Comparison of ENCODE assay signal across 24 cellular contexts in genomic region chr6:119184008-119184665, GRCh38.
DNase-seq lines count a peak whose midpoint lies in the region; ATAC-seq, FAIRE-seq and TF ChIP-seq lines count a peak whose summit lies in the region.
"Had no signal": no experiment of that assay in that cellular context is flagged by ENCODE, and none has a peak within 500 bp of the region (broad histone marks: within the 10 kb centered on the region; RNA-seq: fewer than 3 reads in every experiment).

No MANE protein-coding gene starts in this region.

- H3K9me3 Mint-ChIP-seq in effector memory CD8-positive, alpha-beta T cell: no peaks in the 10 kb centered on the region
- H3K9me3 Mint-ChIP-seq: CD4-positive, CD25-positive, alpha-beta regulatory T cell had no signal

- peak; percentile 3 for DNase-seq in ELR (ENCODE audit: low read depth)
- DNase-seq in LHCN-M2 (ENCODE audit: low read depth): peak; percentile 7
- no peak for DNase-seq in K562 (ENCODE audit: extremely low read depth in 1 of 4, low spot score in 3 of 4)
- no peak for DNase-seq in mesendoderm
- DNase-seq in HPDE6-E6E7 (ENCODE audit: extremely low spot score): no peak
- DNase-seq in effector memory CD8-positive, alpha-beta T cell: no peak
- DNase-seq in NCI-H1105 (lab: John Stamatoyannopoulos, UW): no peak
- DNase-seq: CD4-positive, CD25-positive, alpha-beta regulatory T cell; DMS79; HCEC 1CT; KG1; NCI-H1105 treated with DMSO at 0.1 percent for 48 hours; NCI-H1694; NCI-H2081; NCI-H2171; NCI-H345; NCI-H524 treated with DMSO at 0.1 percent for 48 hours; NCI-H82; Peyer's patch; SJCRH30 had no signal

- POLR2A ChIA-PET in K562 (lab: Yijun Ruan, JAX): no interaction called here

- H3K23ac ChIP-seq in mesendoderm (ENCODE audit: low read length): no peak overlapping the region

- H4K5ac ChIP-seq in mesendoderm (ENCODE audit: low read length): no peak overlapping the region

- H4K8ac ChIP-seq in mesendoderm (ENCODE audit: low read depth, low read length): no peak overlapping the region

- H2AFZ ChIP-seq in K562 (ENCODE audit: low read depth, low read length): no peak overlapping the region
- H2AFZ ChIP-seq: GM23338 had no signal

- WGBS in K562 (ENCODE audit: insufficient coverage, low coverage, missing lambda C conversion rate): 89% methylated on average over 5 of the region's 5 CpGs
- WGBS in mesendoderm (ENCODE audit: extremely low coverage, insufficient coverage, low lambda C conversion rate): no CpG with 5 or more reads among the region's 5 CpGs

- peaks cover 10 to 17% of the 10 kb centered on the region in 2 donors for H3K4me1 Mint-ChIP-seq in effector memory CD8-positive, alpha-beta T cell (ENCODE audit: low read depth in 2 of 2)
- H3K4me1 Mint-ChIP-seq: B cell had no signal

- H3K36me3 Mint-ChIP-seq in effector memory CD8-positive, alpha-beta T cell (ENCODE audit: insufficient read depth): peaks cover 24% of the 10 kb centered on the region

- H3K79me2 ChIP-seq in K562 (ENCODE audit: control insufficient read depth, insufficient read depth, low read length): no peaks in the 10 kb centered on the region; the same call in 2 of the 3 replicates
- no peaks in the 10 kb centered on the region for H3K79me2 ChIP-seq in mesendoderm (ENCODE audit: control insufficient read depth, insufficient read depth, low read length)

- H3K18ac ChIP-seq in mesendoderm (ENCODE audit: low read length): peak overlapping the region; percentile 64

- BruUV-seq in K562 (replicated peaks; lab: Mats Ljungman, UMichigan): no TSS peak

- intact Hi-C loops in K562 (cut with micrococcal nuclease): no loop called here

- H2BK120ac ChIP-seq in mesendoderm (ENCODE audit: low read depth, low read length): no peak overlapping the region

- no peak; the same call in 2 of the 3 replicates for ATAC-seq in K562
- ATAC-seq in HG03457 (IDR thresholded peaks at IDR 0.05; ENCODE audit: unreplicated experiment): no peak
- ATAC-seq in effector memory CD8-positive, alpha-beta T cell (replicated peaks): no peak
- ATAC-seq: A549, GM23338 had no signal

- no peak overlapping the region for H3K27ac Mint-ChIP-seq in effector memory CD8-positive, alpha-beta T cell
- H3K27ac Mint-ChIP-seq: B cell; CD4-positive, CD25-positive, alpha-beta regulatory T cell; GM23338 had no signal

- H3K27ac ChIP-seq in K562 (ENCODE audit: extremely low read depth, low read depth, low read length) (no peak overlapping the region), mesendoderm (ENCODE audit: low read depth, low read length) (no peak overlapping the region)
- H3K27ac ChIP-seq: A549, Peyer's patch, SJCRH30 had no signal

- no peak for FAIRE-seq in K562 (lab: Jason Lieb, UNC)
- FAIRE-seq: A549 had no signal

- H3K4me3 Mint-ChIP-seq in effector memory CD8-positive, alpha-beta T cell: no peak overlapping the region
- H3K4me3 Mint-ChIP-seq: B cell; CD4-positive, CD25-positive, alpha-beta regulatory T cell; GM23338 had no signal

- no peak overlapping the region for H3K9ac ChIP-seq in K562 (ENCODE audit: insufficient read depth in 1 of 2, low read depth in 2 of 2, low read length in 2 of 2)
- no peak overlapping the region for H3K9ac ChIP-seq in mesendoderm (ENCODE audit: low read length)

- no peaks in the 10 kb centered on the region for H4K20me1 ChIP-seq in K562 (replicated peaks; ENCODE audit: control insufficient read depth, insufficient read depth, low read length)

- in situ Hi-C loops in K562 (cut with MboI): no loop called here

- no peaks in the 10 kb centered on the region for H3K27me3 Mint-ChIP-seq in effector memory CD8-positive, alpha-beta T cell
- H3K27me3 Mint-ChIP-seq: B cell; CD4-positive, CD25-positive, alpha-beta regulatory T cell had no signal

- H3K27me3 ChIP-seq in K562 (ENCODE audit: control insufficient read depth in 2 of 2, insufficient read depth in 2 of 2, low read length in 2 of 2) (no peaks in the 10 kb centered on the region), mesendoderm (ENCODE audit: insufficient read depth, low read length, poor library complexity) (no peaks in the 10 kb centered on the region)
- H3K27me3 ChIP-seq: Peyer's patch, SJCRH30 had no signal

- no peak overlapping the region for H2BK15ac ChIP-seq in mesendoderm (replicated peaks; ENCODE audit: low read depth)

- no peak for TF ChIP-seq RAD21 in K562 (CRISPR knock-in tag; conservative IDR thresholded peaks at IDR 0.05 in 1 of 2, IDR thresholded peaks at IDR 0.05 in 1 of 2)

- H3K4me3 ChIP-seq in K562: no peak overlapping the region
- no peak overlapping the region for H3K4me3 ChIP-seq in mesendoderm (ENCODE audit: low read length)
- H3K4me3 ChIP-seq: A549, GM23338, Peyer's patch, SJCRH30 had no signal

- H3K4ac ChIP-seq in mesendoderm (ENCODE audit: low read depth, low read length): no peak overlapping the region

- no peak for TF ChIP-seq POLR2A in K562 (conservative IDR thresholded peaks at IDR 0.05)

- H3K36me3 ChIP-seq in K562 (ENCODE audit: control insufficient read depth, insufficient read depth, low read length) (peaks cover 97% of the 10 kb centered on the region), mesendoderm (ENCODE audit: control insufficient read depth, insufficient read depth, low read length) (no peaks in the 10 kb centered on the region)
- H3K36me3 ChIP-seq: SJCRH30 had no signal

- CTCF ChIA-PET in K562 (lab: Yijun Ruan, JAX; ENCODE audit: low intra/inter-chr PET ratio): no interaction called here

- H3K4me1 ChIP-seq in K562 (replicated peaks in 1 of 2; ENCODE audit: control insufficient read depth in 2 of 2, insufficient read depth in 2 of 2, low read length in 2 of 2) (no peaks in the 10 kb centered on the region), mesendoderm (ENCODE audit: control insufficient read depth, low read depth, low read length) (peaks cover 3% of the 10 kb centered on the region)
- H3K4me1 ChIP-seq: A549, Peyer's patch, SJCRH30 had no signal

- H3K56ac ChIP-seq in mesendoderm (ENCODE audit: low read length): no peak overlapping the region

- no peak overlapping the region for H2AK5ac ChIP-seq in mesendoderm (ENCODE audit: low read length)

- no peak overlapping the region for H2BK5ac ChIP-seq in mesendoderm (ENCODE audit: low read length)

- no peaks in the 10 kb centered on the region for H3K9me3 ChIP-seq in K562 (replicated peaks; ENCODE audit: control insufficient read depth, insufficient read depth, low read depth, low read length)
- H3K9me3 ChIP-seq: A549, Peyer's patch, SJCRH30 had no signal

- no peak for TF ChIP-seq EP300 in K562 (IDR thresholded peaks at IDR 0.05; ENCODE audit: low read length)

- no peak for TF ChIP-seq CTCF in K562 (IDR thresholded peaks at IDR 0.05 in 2 of 3, conservative IDR thresholded peaks at IDR 0.05 in 1 of 3; ENCODE audit: insufficient read depth in 2 of 3, low read depth in 1 of 3, low read length in 3 of 3)

- no peak overlapping the region for H3K4me2 ChIP-seq in K562 (ENCODE audit: insufficient read depth, low read length)
- H3K4me2 ChIP-seq in mesendoderm (ENCODE audit: low read length): no peak overlapping the region
- H3K4me2 ChIP-seq: A549, GM23338 had no signal

- no peaks in the 10 kb centered on the region for H3K79me1 ChIP-seq in mesendoderm (ENCODE audit: low read length)

- no peaks in the 10 kb centered on the region for H3K9me1 ChIP-seq in K562 (ENCODE audit: control insufficient read depth, insufficient read depth, low read length)

TF ChIP-seq in K562, 482 proteins besides CTCF, POLR2A, EP300 and RAD21:
- TF ChIP-seq ZSCAN29 (IDR thresholded peaks at IDR 0.05) (no peak), ELK1 (CRISPR knock-in tag; IDR thresholded peaks at IDR 0.05) (no peak), SRSF3 (IDR thresholded peaks at IDR 0.05; ENCODE audit: insufficient read depth, low read length) (no peak), ZNF609 (CRISPR knock-in tag; IDR thresholded peaks at IDR 0.05; ENCODE audit: borderline replicate concordance) (no peak), FOSL1 (tag; conservative IDR thresholded peaks at IDR 0.05) (peak; percentile 52; the same call in 1 of the 2 replicates), POLR2H (tag; IDR thresholded peaks at IDR 0.05; ENCODE audit: low read depth) (no peak)

Comparison
In these comparisons a context has a peak if more than half of its experiments do, and no peak if none do; other contexts are left out.
1. DNase-seq: peak in ELR (single experiment) and LHCN-M2 (single experiment); none in K562 (0 of 4), mesendoderm (single experiment), HPDE6-E6E7 (single experiment), effector memory CD8-positive, alpha-beta T cell (0 of 3) and NCI-H1105 (single experiment).